ENCODE assay signal across 8 cellular contexts in the genomic region with DNA sequence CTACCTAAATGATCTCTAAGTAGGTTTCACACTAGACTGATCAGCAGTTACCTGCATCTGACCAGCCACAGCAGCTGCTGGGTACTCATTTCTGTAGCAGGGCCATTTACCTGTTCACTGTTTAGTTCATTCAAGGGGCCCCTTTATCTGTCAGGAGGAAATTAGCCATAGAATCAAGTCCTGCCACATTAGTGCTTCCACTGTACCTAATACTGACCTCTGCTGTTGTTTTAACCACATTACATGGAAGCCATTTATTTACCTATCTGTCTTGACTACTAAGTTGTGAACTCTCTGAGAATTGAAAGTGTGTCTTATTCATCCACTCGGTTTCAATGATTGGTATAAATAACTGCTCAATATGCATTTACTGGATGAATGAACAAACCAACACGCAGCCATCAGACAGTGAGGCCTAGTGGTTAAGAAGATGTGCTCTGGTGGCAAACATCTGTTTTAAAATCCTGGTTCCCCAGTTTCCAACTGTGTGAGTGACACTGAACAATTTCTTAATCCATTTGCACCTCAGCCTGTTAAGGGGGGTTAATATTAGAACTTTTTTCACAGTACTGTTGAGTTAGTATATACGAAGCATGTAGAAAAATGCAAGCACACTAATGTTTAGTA. TPM values are rescaled to one million over a fixed set of nuclear protein-coding genes. Genes with fewer than 3 reads are reported as not detected.
DNase-seq lines count a peak whose midpoint lies in the region; ATAC-seq and TF ChIP-seq lines count a peak whose summit lies in the region.

No MANE protein-coding gene starts in this region.

- no peak for TF ChIP-seq POLR2A in Peyer's patch (IDR thresholded peaks at IDR 0.05)

- no peaks in the 10 kb centered on the region for H3K36me3 Mint-ChIP-seq in activated T-cell treated with anti-CD3 and anti-CD28 coated beads, Interleukin-2, amount 50 U/mL, for 24 hours (ENCODE audit: low read depth)
- H3K36me3 Mint-ChIP-seq in memory B cell: no peaks in the 10 kb centered on the region

- H3K27ac Mint-ChIP-seq in activated T-cell treated with anti-CD3 and anti-CD28 coated beads, Interleukin-2, amount 50 U/mL, for 24 hours: no peak overlapping the region
- H3K27ac Mint-ChIP-seq in memory B cell: no peak overlapping the region

- no peaks in the 10 kb centered on the region for H3K4me1 ChIP-seq in Peyer's patch

- H3K4me3 ChIP-seq in Peyer's patch (no peak overlapping the region), coronary artery (no peak overlapping the region)

- peak; percentile 21 for DNase-seq in activated T-cell treated with anti-CD3 and anti-CD28 coated beads, Interleukin-2, amount 50 U/mL, for 1 hour
- no peak for DNase-seq in activated T-cell treated with anti-CD3 and anti-CD28 coated beads, Interleukin-2, amount 50 U/mL, for 24 hours
- DNase-seq in GM20000 (ENCODE audit: low spot score) (peak; percentile 62), Peyer's patch (no peak), coronary artery (ENCODE audit: low spot score) (no peak), memory B cell (ENCODE audit: low spot score in 2 of 2) (peak in 1 of 2 donors; percentile 28), ecto neural progenitor cell (ENCODE audit: low spot score) (no peak)

- H3K36me3 ChIP-seq in Peyer's patch: no peaks in the 10 kb centered on the region

- ATAC-seq in HG03460 (IDR thresholded peaks at IDR 0.05; ENCODE audit: unreplicated experiment) (peak; percentile 96), memory B cell (ENCODE audit: low read depth) (peak; percentile 84)

- H3K27me3 ChIP-seq in Peyer's patch: no peaks in the 10 kb centered on the region

- TF ChIP-seq CTCF in GM20000 (IDR thresholded peaks at IDR 0.05; ENCODE audit: extremely low read depth, missing control alignments): peak; percentile 62
- peak; percentile 7 to 78 (median 70) for TF ChIP-seq CTCF in Peyer's patch (IDR thresholded peaks at IDR 0.05)
- peak; percentile 43 for TF ChIP-seq CTCF in coronary artery (IDR thresholded peaks at IDR 0.05)

- H3K9me3 ChIP-seq in Peyer's patch: no peaks in the 10 kb centered on the region

- peaks cover 10% of the 10 kb centered on the region for H3K27me3 Mint-ChIP-seq in activated T-cell treated with anti-CD3 and anti-CD28 coated beads, Interleukin-2, amount 50 U/mL, for 24 hours
- H3K27me3 Mint-ChIP-seq in memory B cell: no peaks in the 10 kb centered on the region

- peaks cover 10% of the 10 kb centered on the region for H3K4me1 Mint-ChIP-seq in activated T-cell treated with anti-CD3 and anti-CD28 coated beads, Interleukin-2, amount 50 U/mL, for 24 hours (ENCODE audit: low read depth)
- no peaks in the 10 kb centered on the region for H3K4me1 Mint-ChIP-seq in memory B cell

- no peaks in the 10 kb centered on the region for H3K9me3 Mint-ChIP-seq in activated T-cell treated with anti-CD3 and anti-CD28 coated beads, Interleukin-2, amount 50 U/mL, for 24 hours
- peaks cover 1% of the 10 kb centered on the region for H3K9me3 Mint-ChIP-seq in memory B cell

- H3K4me3 Mint-ChIP-seq in activated T-cell treated with anti-CD3 and anti-CD28 coated beads, Interleukin-2, amount 50 U/mL, for 24 hours: no peak overlapping the region
- no peak overlapping the region for H3K4me3 Mint-ChIP-seq in memory B cell

- H3K27ac ChIP-seq in Peyer's patch: no peak overlapping the region
- no peak overlapping the region for H3K27ac ChIP-seq in coronary artery

RNA-seq across cellular contexts. Expression of a gene that starts 30.0 kb away (rescaled TPM):
- 100 to 1,000 TPM in 1 of 4 donors, 10 to 100 TPM in 3; 39.1 to 188 (median 49.4) TPM for total RNA-seq in Peyer's patch

RNA-seq across cellular contexts. Expression of a gene that starts 38.2 kb away (rescaled TPM):
- not detected for total RNA-seq in Peyer's patch

Comparison
In these comparisons a context has a peak if more than half of its experiments do, and no peak if none do; other contexts are left out.
1. DNase-seq: peak in activated T-cell treated with anti-CD3 and anti-CD28 coated beads, Interleukin-2, amount 50 U/mL, for 1 hour (single experiment) and GM20000 (single experiment); none in activated T-cell treated with anti-CD3 and anti-CD28 coated beads, Interleukin-2, amount 50 U/mL, for 24 hours (single experiment), Peyer's patch (0 of 3), coronary artery (single experiment) and ecto neural progenitor cell (single experiment).
2. Peak in every context shown above with its lines, with median percentiles within 50 percentile points of each other: CTCF ChIP-seq.